17 cellular contexts compared by ENCODE assay signal in the genomic region with DNA sequence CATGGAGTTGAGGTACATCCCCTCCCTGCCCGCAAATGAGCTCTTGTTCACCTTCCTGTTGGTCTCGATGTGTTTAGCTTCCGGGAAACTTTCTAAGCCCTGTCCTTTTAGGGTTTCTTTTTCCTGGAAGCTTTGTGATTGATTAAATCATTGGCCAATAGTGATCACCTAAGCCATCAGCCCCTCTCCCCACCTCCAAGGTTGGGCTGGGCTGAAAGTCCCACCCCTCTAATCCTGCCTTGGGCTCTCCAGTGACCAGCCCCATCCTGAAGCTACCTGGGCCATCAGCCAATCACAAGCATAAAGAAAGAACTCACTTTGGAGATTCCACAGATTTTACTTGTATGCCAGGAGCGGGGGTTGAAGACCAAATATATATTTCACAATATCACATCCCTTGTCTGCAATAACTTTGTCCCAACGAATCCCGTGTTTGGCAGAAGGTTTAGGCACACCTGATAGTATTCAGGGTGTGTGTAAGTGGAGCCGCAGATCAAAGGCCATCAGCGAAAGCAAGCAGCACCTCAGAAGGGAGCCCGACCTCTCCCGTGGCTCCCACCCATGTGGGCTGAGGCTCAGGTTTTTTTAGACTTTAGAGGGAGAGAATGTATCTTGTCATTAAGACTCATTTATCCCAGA. TPM values are rescaled to one million over a fixed set of nuclear protein-coding genes. Genes with fewer than 3 reads are reported as not detected.
DNase-seq lines count a peak whose midpoint lies in the region; ATAC-seq, FAIRE-seq and TF ChIP-seq lines count a peak whose summit lies in the region.
"Had no signal": no experiment of that assay in that cellular context is flagged by ENCODE, and none has a peak within 500 bp of the region (broad histone marks: within the 10 kb centered on the region; RNA-seq: fewer than 3 reads in every experiment).

No MANE protein-coding gene starts in this region.

- in situ Hi-C loops in mammary epithelial cell (cut with MboI; ENCODE audit: low sequenced_read_pairs in 2 of 2) (loop anchor here in 1 of 2 donors (25.0 kb wide), 1 partner anchor 1550 kb away; no protein-coding TSS in a partner anchor), HepG2 (cut with HindIII; ENCODE audit: extremely low pct_ligation_motif_present, low pct_unique_long_range_greater_than_20kb) (no loop called here)

- H3K4me3 Mint-ChIP-seq in MCF 10A (ENCODE audit: unreplicated experiment) = no peak overlapping the region

- H4K20me1 ChIP-seq in mammary epithelial cell (ENCODE audit: insufficient read depth, low read length) (no peaks in the 10 kb centered on the region), H1 (replicated peaks in 1 of 2; ENCODE audit: control insufficient read depth in 1 of 2, insufficient read depth in 2 of 2, low read length in 2 of 2) (no peaks in the 10 kb centered on the region), HepG2 (ENCODE audit: insufficient read depth, low read length) (no peaks in the 10 kb centered on the region; the same call in 1 of the 2 replicates)

- H3K79me1 ChIP-seq in H1 (ENCODE audit: low read depth, low read length) = 0 out of 2 replicates have a peak, but pooled peaks cover 2% of the 10 kb centered on the region

- H3K27me3 Mint-ChIP-seq in MCF 10A (ENCODE audit: insufficient read depth, unreplicated experiment) = no peaks in the 10 kb centered on the region

- H2BK5ac ChIP-seq in H1 (ENCODE audit: low read depth, low read length) = no peak overlapping the region

- no peak for TF ChIP-seq RAD21 in H1 (IDR thresholded peaks at IDR 0.05 in 1 of 2, conservative IDR thresholded peaks at IDR 0.05 in 1 of 2; ENCODE audit: low read depth in 2 of 2, low read length in 2 of 2)
- no peak for TF ChIP-seq RAD21 in HepG2 (CRISPR knock-in tag; IDR thresholded peaks at IDR 0.05)

- dilution Hi-C loops in mammary epithelial cell (cut with HindIII; ENCODE audit: low sequenced_read_pairs) = no loop called here

- no peak for ATAC-seq in HepG2
- ATAC-seq in GM18520 (IDR thresholded peaks at IDR 0.05; ENCODE audit: unreplicated experiment) = no peak

- TF ChIP-seq POLR2A in H1 (IDR thresholded peaks at IDR 0.05; ENCODE audit: control extremely low read depth in 1 of 2, low read depth in 2 of 2, low read length in 2 of 2) (no peak), HepG2 (IDR thresholded peaks at IDR 0.05; ENCODE audit: insufficient read depth in 1 of 2, low read depth in 2 of 2, low read length in 2 of 2) (no peak)

- BruUV-seq in MCF 10A (replicated peaks; lab: Mats Ljungman, UMichigan) (no TSS peak), mammary epithelial cell (replicated peaks; lab: Mats Ljungman, UMichigan) (no TSS peak), HepG2 (replicated peaks; lab: Mats Ljungman, UMichigan) (no TSS peak)

- H3K4me2 ChIP-seq in mammary epithelial cell (ENCODE audit: insufficient read depth, low read depth, low read length) (no peak overlapping the region), H1 (ENCODE audit: insufficient read depth in 1 of 2, low read depth in 2 of 2, low read length in 2 of 2) (no peak overlapping the region), HepG2 (ENCODE audit: low read depth, low read length) (no peak overlapping the region)
- H3K4me2 ChIP-seq: PC-9 had no signal

- H3K23ac ChIP-seq in H1 (ENCODE audit: insufficient read length) = no peak overlapping the region

- H2BK15ac ChIP-seq in H1 (ENCODE audit: low read length) = no peak overlapping the region

- no peak overlapping the region for H2BK120ac ChIP-seq in H1 (replicated peaks; ENCODE audit: low read depth, low read length)

- no peak overlapping the region for H3K4ac ChIP-seq in H1 (replicated peaks; ENCODE audit: insufficient read length, low read depth, low read length)

- no peak overlapping the region for H4K5ac ChIP-seq in H1 (ENCODE audit: insufficient read length, low read depth, low read length)

- peak overlapping the region; percentile 27; the same call in 1 of the 2 replicates for H2BK12ac ChIP-seq in H1 (ENCODE audit: low read depth, low read length)

- FAIRE-seq in H1 (lab: Jason Lieb, UNC) = no peak
- FAIRE-seq in HepG2 (lab: Jason Lieb, UNC) = no peak
- FAIRE-seq: GM19239 had no signal

- no peak overlapping the region for H4K91ac ChIP-seq in H1 (replicated peaks; ENCODE audit: insufficient read length, low read length)

- 7% methylated on average over 10 of the region's 10 CpGs for WGBS in mammary epithelial cell (ENCODE audit: low coverage, missing lambda C conversion rate)
- 86% methylated on average over 10 of the region's 10 CpGs; no CpG with 5 or more reads in 1 of the 2 experiments for WGBS in H1 (ENCODE audit: extremely low coverage in 1 of 2, insufficient coverage in 1 of 2, insufficient read length in 1 of 2, insufficient replicate concordance in 2 of 2, low coverage in 1 of 2, low lambda C conversion rate in 2 of 2, missing lambda C conversion rate in 1 of 2), 2 experiments
- 26% methylated on average over 10 of the region's 10 CpGs for WGBS in HepG2 (ENCODE audit: low lambda C conversion rate)

- H3K79me2 ChIP-seq in mammary epithelial cell (ENCODE audit: insufficient read depth, low read length) (no peaks in the 10 kb centered on the region), H1 (ENCODE audit: control insufficient read depth in 1 of 2, insufficient read depth in 2 of 2, low read length in 2 of 2) (no peaks in the 10 kb centered on the region), HepG2 (ENCODE audit: insufficient read depth, low read length) (no peaks in the 10 kb centered on the region)

- peaks cover 44% of the 10 kb centered on the region for H3K4me1 Mint-ChIP-seq in MCF 10A (ENCODE audit: insufficient read depth, unreplicated experiment)

- no peak overlapping the region for H3K14ac ChIP-seq in H1 (ENCODE audit: insufficient read length)

- H3K9ac ChIP-seq in mammary epithelial cell (ENCODE audit: insufficient read depth, low read length) (no peak overlapping the region), H1 (replicated peaks in 1 of 4; ENCODE audit: extremely low read depth in 1 of 4, low read depth in 3 of 4, low read length in 3 of 4) (no peak overlapping the region), HepG2 (ENCODE audit: insufficient read depth, low read depth, low read length) (no peak overlapping the region)

- H3K9me3 Mint-ChIP-seq in MCF 10A (ENCODE audit: unreplicated experiment) = no peaks in the 10 kb centered on the region

- POLR2A ChIA-PET in MCF 10A (lab: Yijun Ruan, JAX) (interaction anchor here (0.8 to 1.2 kb wide), 3 partner anchors 9 to 65 kb away, joined by 3 to 5 read pairs (median 3); no protein-coding TSS in a partner anchor), H1 (lab: Charles Lee; ENCODE audit: partially characterized antibody) (no interaction called here), HepG2 (lab: Yijun Ruan, JAX) (no interaction called here)

- no peak overlapping the region for H3K18ac ChIP-seq in H1 (ENCODE audit: extremely low read depth, low read length)

- no peak overlapping the region for H2AK5ac ChIP-seq in H1 (ENCODE audit: low read depth, low read length)

- H3K9me3 ChIP-seq in mammary epithelial cell (replicated peaks; ENCODE audit: insufficient read depth, low read length) (no peaks in the 10 kb centered on the region), H1 (ENCODE audit: insufficient read depth in 2 of 2, low read depth in 1 of 2, low read length in 1 of 2) (no peaks in the 10 kb centered on the region), HepG2 (ENCODE audit: low read length) (no peaks in the 10 kb centered on the region)

- H3K4me1 ChIP-seq in mammary epithelial cell (ENCODE audit: insufficient read depth, low read length) (peaks cover 22% of the 10 kb centered on the region), H1 (replicated peaks in 1 of 4; ENCODE audit: control insufficient read depth in 3 of 4, insufficient read depth in 4 of 4, low read length in 3 of 4) (peaks cover 0 to 5% (median 2%) of the 10 kb centered on the region in 4 experiments; a peak in 3 of 7 replicates), HepG2 (ENCODE audit: insufficient read depth, low read length) (peaks cover 4% of the 10 kb centered on the region)

- no peaks in the 10 kb centered on the region for H3K27me3 ChIP-seq in mammary epithelial cell (ENCODE audit: insufficient read depth, low read length)
- no peaks in the 10 kb centered on the region for H3K27me3 ChIP-seq in H1 (replicated peaks in 1 of 4; ENCODE audit: control insufficient read depth in 3 of 4, extremely low read depth in 1 of 4, insufficient read depth in 3 of 4, low read length in 3 of 4)
- H3K27me3 ChIP-seq in HepG2 (ENCODE audit: control insufficient read depth in 1 of 2, insufficient read depth in 2 of 2, low read length in 2 of 2) = peaks cover 0 to 27% of the 10 kb centered on the region in 2 experiments; a peak in 2 of 5 replicates

- no peaks in the 10 kb centered on the region for H3K23me2 ChIP-seq in H1 (ENCODE audit: low read depth, low read length)

- H2BK20ac ChIP-seq in H1 (ENCODE audit: low read length) = no peak overlapping the region

- H3K56ac ChIP-seq in H1 (replicated peaks; ENCODE audit: insufficient read length, low read depth, low read length) = no peak overlapping the region

- H4K8ac ChIP-seq in H1 (ENCODE audit: extremely low read depth, insufficient read depth, low read length) = no peak overlapping the region

- H3K4me3 ChIP-seq in mammary epithelial cell (replicated peaks in 1 of 3; ENCODE audit: insufficient read depth in 1 of 3, low read depth in 2 of 3, low read length in 3 of 3) (no peak overlapping the region), H1 (ENCODE audit: extremely low read depth in 1 of 4, insufficient read depth in 2 of 4, low read depth in 3 of 4, low read length in 4 of 4) (no peak overlapping the region), HepG2 (replicated peaks in 1 of 3; ENCODE audit: insufficient read depth in 1 of 3, low read depth in 2 of 3, low read length in 3 of 3) (no peak overlapping the region)
- H3K4me3 ChIP-seq: PC-9 had no signal

- no peaks in the 10 kb centered on the region for H3K36me3 Mint-ChIP-seq in MCF 10A (ENCODE audit: insufficient read depth, unreplicated experiment)

- peak overlapping the region; percentile 52 for H3K27ac Mint-ChIP-seq in MCF 10A (ENCODE audit: low read depth, unreplicated experiment)

- TF ChIP-seq EP300 in H1 (IDR thresholded peaks at IDR 0.05; ENCODE audit: borderline replicate concordance in 1 of 2, low read depth in 2 of 2, low read length in 2 of 2) = no peak
- no peak for TF ChIP-seq EP300 in HepG2 (IDR thresholded peaks at IDR 0.05; ENCODE audit: low read depth in 2 of 2, low read length in 2 of 2)
- TF ChIP-seq EP300 in HepG2 (CRISPR knock-in tag; IDR thresholded peaks at IDR 0.05; ENCODE audit: borderline replicate concordance) = no peak

- H2AFZ ChIP-seq in mammary epithelial cell (ENCODE audit: low read depth, low read length) = no peak overlapping the region
- H2AFZ ChIP-seq in H1 (ENCODE audit: low read length) = no peak overlapping the region
- H2AFZ ChIP-seq in HepG2 (ENCODE audit: low read length) = no peak overlapping the region
- H2AFZ ChIP-seq: PC-9 had no signal

- intact Hi-C loops in MCF 10A (cut with micrococcal nuclease) = no loop called here
- intact Hi-C loops in mammary epithelial cell (cut with micrococcal nuclease) = no loop called here
- intact Hi-C loops in HepG2 (cut with micrococcal nuclease; ENCODE audit: unreplicated experiment) = no loop called here

- no peaks in the 10 kb centered on the region for H3K36me3 ChIP-seq in mammary epithelial cell (ENCODE audit: insufficient read depth, low read length)
- H3K36me3 ChIP-seq in H1 (ENCODE audit: control insufficient read depth in 2 of 4, insufficient read depth in 4 of 4, low read length in 3 of 4) = no peaks in the 10 kb centered on the region
- H3K36me3 ChIP-seq in HepG2 (replicated peaks in 1 of 2; ENCODE audit: control insufficient read depth in 1 of 2, insufficient read depth in 2 of 2, low read length in 2 of 2) = no peaks in the 10 kb centered on the region

- TF ChIP-seq CTCF in MCF 10A (IDR thresholded peaks at IDR 0.05; ENCODE audit: unreplicated experiment) (no peak), mammary epithelial cell (conservative IDR thresholded peaks at IDR 0.05 in 1 of 2, IDR thresholded peaks at IDR 0.05 in 1 of 2; ENCODE audit: extremely low read depth in 1 of 2, insufficient read depth in 1 of 2, low read depth in 1 of 2, low read length in 2 of 2) (no peak), H1 (IDR thresholded peaks at IDR 0.05; ENCODE audit: control extremely low read depth in 1 of 3, insufficient read depth in 1 of 3, low read depth in 1 of 3, low read length in 3 of 3) (no peak), HepG2 (CRISPR knock-in tag; IDR thresholded peaks at IDR 0.05) (no peak)

- peak; percentile 75 for DNase-seq in MCF 10A (ENCODE audit: unreplicated experiment)
- DNase-seq in mammary epithelial cell = no peak
- no peak for DNase-seq in H1 (ENCODE audit: low read depth in 1 of 2, low spot score in 2 of 2)
- DNase-seq in HepG2 (ENCODE audit: low spot score) = no peak
- DNase-seq in stimulated activated CD4-positive, alpha-beta T cell treated with anti-CD3 and anti-CD28 coated beads, Interleukin-4, amount 100 ng/mL, for 24 hours = no peak
- DNase-seq in NCI-H2081 treated with DMSO at 0.1 percent for 48 hours (lab: John Stamatoyannopoulos, UW) = no peak
- no peak for DNase-seq in central memory CD4-positive, alpha-beta T cell
- DNase-seq: 8988T, HCEC 1CT, MV-4-11, NCI-H1436, NCI-H2029, NCI-H774, PC-9 had no signal

- CTCF ChIA-PET in MCF 10A (lab: Yijun Ruan, JAX) (interaction anchor here (0.6 to 1.7 kb wide), 5 partner anchors 9 to 165 kb away, joined by 3 to 5 read pairs (median 3); no protein-coding TSS in a partner anchor), mammary epithelial cell (lab: Charles Lee; ENCODE audit: low non-redundant PET) (interaction anchor here (0.6 kb wide), 1 partner anchor 166 kb away, joined by 3 read pairs; no protein-coding TSS in a partner anchor), H1 (lab: Charles Lee; ENCODE audit: partially characterized antibody) (interaction anchor here (0.6 to 1.5 kb wide), 8 partner anchors 10 to 169 kb away, joined by 3 to 9 read pairs (median 3); no protein-coding TSS in a partner anchor), HepG2 (lab: Yijun Ruan, JAX; ENCODE audit: low intra/inter-chr PET ratio, low total read pairs) (no interaction called here)

- H3K27ac ChIP-seq in mammary epithelial cell (ENCODE audit: insufficient read depth, low read depth, low read length) (no peak overlapping the region), H1 (ENCODE audit: low read depth, low read length) (no peak overlapping the region), HepG2 (ENCODE audit: extremely low read length, insufficient read depth, low read length) (no peak overlapping the region)
- H3K27ac ChIP-seq: C4-2B, PC-9 had no signal

RNA-seq across cellular contexts. Expression of gene ROPN1L, which starts 20.3 kb away (rescaled TPM):
- total RNA-seq in MCF 10A (2022) (0.82 TPM in 1 of 2 replicates, not detected in the other), mammary epithelial cell (under 1 TPM; 0.17 to 0.24 TPM), HepG2 (2016; rRNA removed; fragmentation: Illumina TruSeq; extraction: Trizol) (not detected in 2 replicates)
- polyA plus RNA-seq in mammary epithelial cell (0.18 TPM), H1 (2011; rRNA removed) (0.24 and 0.28 TPM in 2 replicates), HepG2 (2011; rRNA removed) (0.08 TPM in 1 of 2 replicates, not detected in the other)
- polyA minus RNA-seq in mammary epithelial cell = not detected
- 0.38 and 0.73 TPM in 2 replicates for total RNA-seq in H1 (2021; fragmentation: NEBNext Ultra II Directional; extraction: Animal tissue kit (Norgen Biotek cat#: 25700))
- polyA plus RNA-seq in H1 (2011; cell fraction: cytosol; rRNA removed) = 0.34 TPM
- 0.21 TPM for polyA plus RNA-seq in H1 (2011; cell fraction: nucleus; rRNA removed)
- polyA plus RNA-seq in H1 (2012, experiment 1 of 2) = 0.15 to 0.46 TPM in 2 of 4 replicates, not detected in the others
- polyA plus RNA-seq in H1 (2012, experiment 2 of 2) = not detected
- 0.22 TPM for polyA plus RNA-seq in H1 (2013, experiment 1 of 2)
- polyA plus RNA-seq in H1 (2013, experiment 2 of 2) = 0.24 TPM
- 0.51 TPM in 1 of 2 replicates, not detected in the other for polyA minus RNA-seq in H1 (2011; rRNA and poly(A)+ RNA removed)
- polyA minus RNA-seq in H1 (2011; cell fraction: cytosol; rRNA and poly(A)+ RNA removed) = not detected
- polyA minus RNA-seq in H1 (2011; cell fraction: nucleus; rRNA and poly(A)+ RNA removed) = not detected
- total RNA-seq in HepG2 (2016; cell fraction: cytosol; rRNA removed; fragmentation: Illumina TruSeq; extraction: Trizol; ENCODE audit: low read depth) = not detected in 2 replicates
- total RNA-seq in HepG2 (2016; cell fraction: insoluble cytoplasmic fraction; rRNA removed; fragmentation: Illumina TruSeq; extraction: Trizol) = not detected in 2 replicates
- not detected in 2 replicates for total RNA-seq in HepG2 (2016; cell fraction: membrane; rRNA removed; fragmentation: Illumina TruSeq; extraction: Trizol)
- total RNA-seq in HepG2 (2016; cell fraction: nucleus; rRNA removed; fragmentation: Illumina TruSeq; extraction: Trizol) = not detected in 2 replicates
- polyA plus RNA-seq in HepG2 (2011; cell fraction: cytosol; rRNA removed) = 0.11 TPM in 1 of 2 replicates, not detected in the other
- 0.14 and 0.66 TPM in 2 replicates for polyA plus RNA-seq in HepG2 (2011; cell fraction: nucleus; rRNA removed)
- not detected in 2 replicates for polyA plus RNA-seq in HepG2 (2012)
- polyA plus RNA-seq in HepG2 (2016; cell fraction: cytosol; fragmentation: Illumina TruSeq; extraction: Trizol; ENCODE audit: low read depth) = not detected in 2 replicates
- polyA plus RNA-seq in HepG2 (2016; cell fraction: insoluble cytoplasmic fraction; fragmentation: Illumina TruSeq; extraction: Trizol; ENCODE audit: low read depth) = not detected in 2 replicates
- polyA plus RNA-seq in HepG2 (2016; cell fraction: membrane; fragmentation: Illumina TruSeq; extraction: Trizol; ENCODE audit: low read depth) = not detected in 2 replicates
- not detected in 2 replicates for polyA plus RNA-seq in HepG2 (2016; cell fraction: nucleus; fragmentation: Illumina TruSeq; extraction: Trizol; ENCODE audit: insufficient read depth, low read depth)
- 0.23 and 0.62 TPM in 2 replicates for polyA minus RNA-seq in HepG2 (2011; rRNA and poly(A)+ RNA removed; ENCODE audit: low replicate concordance)
- polyA minus RNA-seq in HepG2 (2011; cell fraction: cytosol; rRNA and poly(A)+ RNA removed) = not detected in 2 replicates
- 0.99 and 1.3 TPM in 2 replicates for polyA minus RNA-seq in HepG2 (2011; cell fraction: nucleus; rRNA and poly(A)+ RNA removed)
